8 cellular contexts compared by ENCODE assay signal in genomic region chr1:114979278-114979891, GRCh38. TPM values are rescaled to one million over a fixed set of nuclear protein-coding genes. Genes with fewer than 3 reads are reported as not detected.
DNase-seq lines count a peak whose midpoint lies in the region; ATAC-seq and TF ChIP-seq lines count a peak whose summit lies in the region.

No MANE protein-coding gene starts in this region.

- POLR2A ChIA-PET in activated CD4-positive, alpha-beta T cell treated with anti-CD3 and anti-CD28 coated beads for 36 hours (lab: Charles Lee) = no interaction called here

- H3K27me3 Mint-ChIP-seq in activated CD4-positive, alpha-beta T cell treated with anti-CD3 and anti-CD28 coated beads for 36 hours = peaks cover 9% of the 10 kb centered on the region

- no peak overlapping the region for H3K27ac Mint-ChIP-seq in activated CD4-positive, alpha-beta T cell treated with anti-CD3 and anti-CD28 coated beads for 36 hours

- H3K36me3 ChIP-seq in lower lobe of right lung = no peaks in the 10 kb centered on the region

- ATAC-seq in GM18858 (IDR thresholded peaks at IDR 0.05; ENCODE audit: unreplicated experiment) = peak; percentile 68
- no peak for ATAC-seq in activated CD4-positive, alpha-beta T cell treated with anti-CD3 and anti-CD28 coated beads for 36 hours
- peak; percentile 52 to 53 for ATAC-seq in lower lobe of right lung
- no peak for ATAC-seq in HG03565 (IDR thresholded peaks at IDR 0.05; ENCODE audit: unreplicated experiment)

- CTCF ChIA-PET in activated CD4-positive, alpha-beta T cell treated with anti-CD3 and anti-CD28 coated beads for 36 hours (lab: Charles Lee) = interaction anchor here (0.8 to 1.5 kb wide), 13 partner anchors 9 to 714 kb away, joined by 3 to 26 read pairs (median 3); no protein-coding TSS in a partner anchor

- H3K36me3 Mint-ChIP-seq in activated CD4-positive, alpha-beta T cell treated with anti-CD3 and anti-CD28 coated beads for 36 hours (ENCODE audit: low read depth) = peaks cover 3% of the 10 kb centered on the region

- H3K9me3 ChIP-seq in lower lobe of right lung = no peaks in the 10 kb centered on the region

- no peak overlapping the region for H3K4me3 Mint-ChIP-seq in activated CD4-positive, alpha-beta T cell treated with anti-CD3 and anti-CD28 coated beads for 36 hours

- H3K9me3 Mint-ChIP-seq in activated CD4-positive, alpha-beta T cell treated with anti-CD3 and anti-CD28 coated beads for 36 hours (ENCODE audit: low read depth) = peaks cover 15% of the 10 kb centered on the region

- TF ChIP-seq CTCF in AG09309 (IDR thresholded peaks at IDR 0.05; ENCODE audit: control insufficient read depth, insufficient read depth, low read depth, low read length, missing control alignments) (peak; percentile 69), coronary artery (IDR thresholded peaks at IDR 0.05) (peak; percentile 74), lower lobe of right lung (IDR thresholded peaks at IDR 0.05) (peak; percentile 88)

- intact Hi-C loops in activated CD4-positive, alpha-beta T cell treated with anti-CD3 and anti-CD28 coated beads for 36 hours (cut with DNase I, micrococcal nuclease) = loop anchor here (1.0 to 5.0 kb wide), 3 partner anchors 73 to 618 kb away; no protein-coding TSS in a partner anchor
- intact Hi-C loops in lower lobe of right lung (cut with DNase I) = loop anchor here (5.0 kb wide), 1 partner anchor 133 kb away; no protein-coding TSS in a partner anchor

- H3K27me3 ChIP-seq in lower lobe of right lung (ENCODE audit: low read depth) = no peaks in the 10 kb centered on the region

- H3K27ac ChIP-seq in coronary artery = no peak overlapping the region
- no peak overlapping the region for H3K27ac ChIP-seq in lower lobe of right lung

- H3K4me3 ChIP-seq in AG09309 (ENCODE audit: control insufficient read depth, low read depth, low read length) = no peak overlapping the region
- no peak overlapping the region for H3K4me3 ChIP-seq in coronary artery
- no peak overlapping the region for H3K4me3 ChIP-seq in lower lobe of right lung

- DNase-seq in AG09309 (ENCODE audit: low read depth) (peak; percentile 13), NCI-H2171 (lab: John Stamatoyannopoulos, UW) (peak; percentile 40), coronary artery (ENCODE audit: low spot score) (no peak), lower lobe of right lung (no peak)
- peak; percentile 79 for DNase-seq in activated CD4-positive, alpha-beta T cell treated with anti-CD3 and anti-CD28 coated beads for 36 hours
- peak; percentile 9 for DNase-seq in stimulated activated CD8-positive, alpha-beta memory T cell treated with anti-CD3 and anti-CD28 coated beads, Interleukin-12 subunit alpha, Interleukin-12 subunit beta, amount 100 ng/mL, for 24 hours (ENCODE audit: extremely low read depth)

- no peaks in the 10 kb centered on the region for H3K4me1 ChIP-seq in lower lobe of right lung

- H3K4me1 Mint-ChIP-seq in activated CD4-positive, alpha-beta T cell treated with anti-CD3 and anti-CD28 coated beads for 36 hours = no peaks in the 10 kb centered on the region

RNA-seq across cellular contexts. Expression of gene TSHB, which starts 50.2 kb away (rescaled TPM):
- total RNA-seq in activated CD4-positive, alpha-beta T cell treated with anti-CD3 and anti-CD28 coated beads for 36 hours = not detected
- not detected for total RNA-seq in lower lobe of right lung

Comparison
In these comparisons a context has a peak if more than half of its experiments do, and no peak if none do; other contexts are left out.
1. DNase-seq: peak in AG09309 (single experiment), NCI-H2171 (single experiment), activated CD4-positive, alpha-beta T cell treated with anti-CD3 and anti-CD28 coated beads for 36 hours (single experiment) and stimulated activated CD8-positive, alpha-beta memory T cell treated with anti-CD3 and anti-CD28 coated beads, Interleukin-12 subunit alpha, Interleukin-12 subunit beta, amount 100 ng/mL, for 24 hours (single experiment); none in coronary artery (single experiment) and lower lobe of right lung (single experiment).
2. ATAC-seq: peak in GM18858 (single experiment) and lower lobe of right lung (2 of 2); none in activated CD4-positive, alpha-beta T cell treated with anti-CD3 and anti-CD28 coated beads for 36 hours (single experiment) and HG03565 (single experiment).
3. Peak in every context shown above with its lines, with median percentiles within 50 percentile points of each other: CTCF ChIP-seq.